20 cellular contexts compared by ENCODE assay signal in genomic region chr3:11565072-11565471, GRCh38.
A peak's percentile ranks its signal among the peaks of the same experiment; 100 is the strongest.
DNase-seq lines count a peak whose midpoint lies in the region; ATAC-seq and TF ChIP-seq lines count a peak whose summit lies in the region.
"Had no signal": no experiment of that assay in that cellular context is flagged by ENCODE, and none has a peak within 500 bp of the region (broad histone marks: within the 10 kb centered on the region; RNA-seq: fewer than 3 reads in every experiment).

No MANE protein-coding gene starts in this region.

- H3K14ac ChIP-seq in trophoblast cell (ENCODE audit: low read length), result no peak overlapping the region

- H3K36me3 ChIP-seq in trophoblast cell (ENCODE audit: control insufficient read depth in 1 of 2, insufficient read depth in 2 of 2, low read length in 2 of 2), result peaks cover 36 to 46% of the 10 kb centered on the region in 2 experiments

- H3K79me1 ChIP-seq in trophoblast cell (ENCODE audit: low read length), result peaks cover 7% of the 10 kb centered on the region

- no peak overlapping the region for H3K23ac ChIP-seq in trophoblast cell (ENCODE audit: low read length)

- peak overlapping the region; percentile 68 for H3K27ac Mint-ChIP-seq in chondrocyte (ENCODE audit: unreplicated experiment)
- H3K27ac Mint-ChIP-seq: activated CD4-positive, alpha-beta T cell treated with anti-CD3 and anti-CD28 coated beads, Interleukin-2, amount 10 ng/mL, durations not matched to agents 7 days and 5 days; stimulated activated naive CD8-positive, alpha-beta T cell treated with anti-CD3 and anti-CD28 coated beads, Interleukin-15, Interleukin-2, amounts not matched to agents 100 ng/mL and 50 ng/mL, for 24 hours; T-helper 17 cell had no signal

- TF ChIP-seq CTCF in GM20000 (IDR thresholded peaks at IDR 0.05; ENCODE audit: extremely low read depth, missing control alignments) (no peak), chondrocyte (IDR thresholded peaks at IDR 0.05) (no peak)

- ATAC-seq in left ventricle myocardium superior (peak; percentile 79), HG03159 (IDR thresholded peaks at IDR 0.05; ENCODE audit: unreplicated experiment) (no peak), GM18498 (IDR thresholded peaks at IDR 0.05; ENCODE audit: unreplicated experiment) (no peak)
- ATAC-seq: mucosa of descending colon, T-helper 17 cell had no signal

- no peak overlapping the region for H2BK12ac ChIP-seq in trophoblast cell (ENCODE audit: low read length)

- DNase-seq in GM20000 (ENCODE audit: low spot score), result peak; percentile 21
- DNase-seq in chondrocyte (ENCODE audit: low spot score), result no peak
- peak; percentile 80 for DNase-seq in left ventricle myocardium superior
- no peak for DNase-seq in trophoblast cell
- no peak for DNase-seq in NCI-H69 (lab: John Stamatoyannopoulos, UW)
- DNase-seq in stimulated activated CD8-positive, alpha-beta memory T cell treated with anti-CD3 and anti-CD28 coated beads, Interleukin-4, amount 100 ng/mL, for 48 hours, result no peak
- DNase-seq: activated CD4-positive, alpha-beta T cell treated with anti-CD3 and anti-CD28 coated beads, Interleukin-2, amount 10 ng/mL, durations not matched to agents 7 days and 5 days; activated CD8-positive, alpha-beta memory T cell treated with anti-CD3 and anti-CD28 coated beads, Interleukin-2, amount 50 U/mL, for 48 hours; activated gamma-delta T cell treated with Interleukin-2 at 50 U/mL for 16 hours; COR-L47; dermis blood vessel endothelial cell; DMS79 treated with DMSO at 0.1 percent for 48 hours; mucosa of descending colon; NCI-H510A; stimulated activated CD4-positive, alpha-beta T cell treated with anti-CD3 and anti-CD28 coated beads, Interleukin-4, amount 100 ng/mL, for 24 hours; T-helper 17 cell had no signal

- H3K9ac ChIP-seq in trophoblast cell (ENCODE audit: low read length), result no peak overlapping the region

- H3K79me2 ChIP-seq in trophoblast cell (ENCODE audit: control insufficient read depth, insufficient read depth, low read length, poor library complexity), result peaks cover 3% of the 10 kb centered on the region

- intact Hi-C loops in left ventricle myocardium superior (cut with micrococcal nuclease), result no loop called here

- no CpG with 5 or more reads among the region's 16 CpGs for WGBS in trophoblast cell (ENCODE audit: extremely low coverage, insufficient coverage, insufficient read length)

- H3K27me3 ChIP-seq in trophoblast cell (ENCODE audit: insufficient read depth, low read length), result no peaks in the 10 kb centered on the region
- H3K27me3 ChIP-seq: tibial artery had no signal

- H2AK5ac ChIP-seq in trophoblast cell (ENCODE audit: low read length), result no peak overlapping the region

- H3K9me3 Mint-ChIP-seq in chondrocyte (ENCODE audit: low read depth), result no peaks in the 10 kb centered on the region
- H3K9me3 Mint-ChIP-seq: activated CD4-positive, alpha-beta T cell treated with anti-CD3 and anti-CD28 coated beads, Interleukin-2, amount 10 ng/mL, durations not matched to agents 7 days and 5 days; stimulated activated naive CD8-positive, alpha-beta T cell treated with anti-CD3 and anti-CD28 coated beads, Interleukin-15, Interleukin-2, amounts not matched to agents 100 ng/mL and 50 ng/mL, for 24 hours had no signal

- no peak overlapping the region for H4K8ac ChIP-seq in trophoblast cell (ENCODE audit: low read depth, low read length)

- H3K36me3 Mint-ChIP-seq in chondrocyte (ENCODE audit: low read depth), result peaks cover 29% of the 10 kb centered on the region

- H3K27ac ChIP-seq in trophoblast cell (ENCODE audit: low read depth, low read length), result no peak overlapping the region

- no peak overlapping the region for H3K4me3 ChIP-seq in trophoblast cell (ENCODE audit: low read depth, low read length)
- H3K4me3 ChIP-seq: mucosa of descending colon, tibial artery had no signal

- peak overlapping the region; percentile 12 for H3K18ac ChIP-seq in trophoblast cell (ENCODE audit: low read length)

- no peak overlapping the region for H3K4ac ChIP-seq in trophoblast cell (ENCODE audit: low read depth, low read length)

- H3K4me1 Mint-ChIP-seq in chondrocyte (ENCODE audit: low read depth), result peaks cover 79% of the 10 kb centered on the region
- H3K4me1 Mint-ChIP-seq: activated CD4-positive, alpha-beta T cell treated with anti-CD3 and anti-CD28 coated beads, Interleukin-2, amount 10 ng/mL, durations not matched to agents 7 days and 5 days had no signal

- H3K4me2 ChIP-seq in trophoblast cell (ENCODE audit: low read length), result no peak overlapping the region

- no peaks in the 10 kb centered on the region for H3K9me3 ChIP-seq in trophoblast cell (ENCODE audit: insufficient read depth, low read depth, low read length)
- H3K9me3 ChIP-seq: mucosa of descending colon, tibial artery had no signal

- no peak overlapping the region for H2BK120ac ChIP-seq in trophoblast cell (ENCODE audit: insufficient read depth, low read length, poor library complexity)

- H3K4me3 Mint-ChIP-seq in chondrocyte (ENCODE audit: unreplicated experiment), result no peak overlapping the region
- H3K4me3 Mint-ChIP-seq: activated CD4-positive, alpha-beta T cell treated with anti-CD3 and anti-CD28 coated beads, Interleukin-2, amount 10 ng/mL, durations not matched to agents 7 days and 5 days; stimulated activated naive CD8-positive, alpha-beta T cell treated with anti-CD3 and anti-CD28 coated beads, Interleukin-15, Interleukin-2, amounts not matched to agents 100 ng/mL and 50 ng/mL, for 24 hours; T-helper 17 cell had no signal

- H4K12ac ChIP-seq in trophoblast cell (ENCODE audit: low read depth, low read length), result no peak overlapping the region

- H3K4me1 ChIP-seq in trophoblast cell (ENCODE audit: control insufficient read depth in 1 of 2, insufficient read depth in 2 of 2, low read length in 2 of 2), result peaks cover 16 to 19% of the 10 kb centered on the region in 2 experiments

- no peak overlapping the region for H2AFZ ChIP-seq in trophoblast cell (ENCODE audit: insufficient read depth, low read length, poor library complexity)

- no peaks in the 10 kb centered on the region for H3K27me3 Mint-ChIP-seq in chondrocyte (ENCODE audit: low read depth)
- H3K27me3 Mint-ChIP-seq: activated CD4-positive, alpha-beta T cell treated with anti-CD3 and anti-CD28 coated beads, Interleukin-2, amount 10 ng/mL, durations not matched to agents 7 days and 5 days; stimulated activated naive CD8-positive, alpha-beta T cell treated with anti-CD3 and anti-CD28 coated beads, Interleukin-15, Interleukin-2, amounts not matched to agents 100 ng/mL and 50 ng/mL, for 24 hours; T-helper 17 cell had no signal

- no peak overlapping the region for H4K91ac ChIP-seq in trophoblast cell (ENCODE audit: low read depth, low read length)

- no peak overlapping the region for H2BK5ac ChIP-seq in trophoblast cell (ENCODE audit: low read depth, low read length, poor library complexity)

Comparison
In these comparisons a context has a peak if more than half of its experiments do, and no peak if none do; other contexts are left out.
1. DNase-seq: peak in GM20000 (single experiment) and left ventricle myocardium superior (single experiment); none in chondrocyte (single experiment), trophoblast cell (0 of 2), NCI-H69 (single experiment) and stimulated activated CD8-positive, alpha-beta memory T cell treated with anti-CD3 and anti-CD28 coated beads, Interleukin-4, amount 100 ng/mL, for 48 hours (single experiment).